Comparison of ENCODE assay signal across 16 cellular contexts in the genomic region with DNA sequence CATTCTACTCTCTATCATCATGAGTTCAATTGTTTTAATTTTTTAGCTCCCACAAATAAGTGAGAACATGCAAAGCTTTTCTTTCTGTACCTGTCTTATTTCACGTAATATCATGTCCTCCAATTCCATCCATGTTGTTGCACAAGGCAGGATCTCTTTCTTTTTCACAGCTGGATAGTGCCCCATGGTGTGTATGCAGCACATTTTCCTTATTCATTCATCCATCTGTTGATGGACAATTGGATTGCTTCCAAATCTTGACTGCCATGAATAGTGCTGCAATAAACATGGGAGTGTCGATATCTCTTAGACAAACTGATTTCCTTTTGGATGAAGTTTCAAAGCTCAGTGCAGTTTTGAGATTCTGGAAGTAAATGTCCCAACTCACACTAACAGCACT.
"Had no signal": no experiment of that assay in that cellular context is flagged by ENCODE, and none has a peak within 500 bp of the region (broad histone marks: within the 10 kb centered on the region; RNA-seq: fewer than 3 reads in every experiment).

No MANE protein-coding gene starts in this region.

- H3K36me3 ChIP-seq: ascending aorta, heart left ventricle, left ventricle myocardium inferior had no signal

- ATAC-seq: activated CD8-positive, alpha-beta T cell treated with anti-CD3 and anti-CD28 coated beads, Interleukin-2, amount 10 ng/mL, durations not matched to agents 7 days and 5 days; heart left ventricle; psoas muscle; sciatic nerve had no signal

- H3K9me3 Mint-ChIP-seq: nephron progenitor cell had no signal

- H3K4me3 Mint-ChIP-seq: activated CD8-positive, alpha-beta T cell treated with anti-CD3 and anti-CD28 coated beads, Interleukin-2, amount 10 ng/mL, durations not matched to agents 7 days and 5 days had no signal

- H3K27ac ChIP-seq: ascending aorta, heart left ventricle, left ventricle myocardium inferior, psoas muscle had no signal

- DNase-seq: activated CD8-positive, alpha-beta memory T cell treated with anti-CD3 and anti-CD28 coated beads, Interleukin-2, amount 50 U/mL, for 48 hours; activated CD8-positive, alpha-beta T cell treated with anti-CD3 and anti-CD28 coated beads, Interleukin-2, amount 10 ng/mL, durations not matched to agents 7 days and 5 days; activated naive CD4-positive, alpha-beta T cell; foreskin melanocyte; heart left ventricle; left ventricle myocardium inferior; mesenchymal stem cell; psoas muscle; stimulated activated CD4-positive, alpha-beta T cell treated with anti-CD3 and anti-CD28 coated beads, Interleukin-12 subunit alpha, Interleukin-12 subunit beta, amount 100 ng/mL, for 4 hours; stimulated activated naive CD4-positive, alpha-beta T cell; substantia nigra; T1000; trophoblast cell had no signal

- H3K27me3 ChIP-seq: ascending aorta had no signal

- H3K9me3 ChIP-seq: ascending aorta, heart left ventricle, left ventricle myocardium inferior, psoas muscle had no signal

- H3K4me3 ChIP-seq: ascending aorta, heart left ventricle, left ventricle myocardium inferior, psoas muscle had no signal

- H3K27ac Mint-ChIP-seq: activated CD8-positive, alpha-beta T cell treated with anti-CD3 and anti-CD28 coated beads, Interleukin-2, amount 10 ng/mL, durations not matched to agents 7 days and 5 days had no signal

- H3K4me1 ChIP-seq: ascending aorta, heart left ventricle, left ventricle myocardium inferior, psoas muscle had no signal
